In the genomic region with DNA sequence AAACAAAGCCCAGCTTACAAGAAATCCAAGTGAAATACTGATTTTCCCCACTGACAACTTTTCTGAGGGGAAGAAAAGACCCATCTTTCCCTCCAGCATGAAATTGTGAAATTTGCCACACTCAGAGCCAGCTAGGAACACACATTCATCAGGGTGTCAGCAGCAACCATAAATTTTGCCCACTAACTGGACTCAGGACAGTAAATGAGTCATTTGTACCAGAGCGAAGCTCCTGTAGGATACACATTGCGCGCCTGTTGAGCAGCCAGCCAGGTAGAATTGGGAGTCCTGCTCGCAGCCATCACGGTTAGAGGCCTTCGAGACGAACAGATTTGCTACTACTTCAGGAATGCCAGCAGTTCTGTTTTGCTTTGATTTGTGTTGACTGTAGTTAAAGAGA, we compare ENCODE assay signal across 13 cellular contexts.
DNase-seq lines count a peak whose midpoint lies in the region; ATAC-seq and TF ChIP-seq lines count a peak whose summit lies in the region.
"Had no signal": no experiment of that assay in that cellular context is flagged by ENCODE, and none has a peak within 500 bp of the region (broad histone marks: within the 10 kb centered on the region; RNA-seq: fewer than 3 reads in every experiment).

No MANE protein-coding gene starts in this region.

- peak; percentile 77 for ATAC-seq in PC-3

- H3K79me2 ChIP-seq in PC-3 (ENCODE audit: low read length): no peaks in the 10 kb centered on the region

- intact Hi-C loops in PC-3 (cut with micrococcal nuclease) (loop anchor here (5.0 kb wide), 1 partner anchor 78 kb away; no protein-coding TSS in a partner anchor), esophagus muscularis mucosa (cut with DNase I) (loop anchor here (5.0 kb wide), 1 partner anchor 262 kb away; the partner anchor contains the start of gene SRGAP1), ovary (cut with DNase I) (no loop called here)

- TF ChIP-seq POLR2A in esophagus muscularis mucosa (IDR thresholded peaks at IDR 0.05; ENCODE audit: low read depth): no peak
- no peak for TF ChIP-seq POLR2A in ovary (IDR thresholded peaks at IDR 0.05)

- H3K27ac ChIP-seq in PC-3 (ENCODE audit: low read length) (peak overlapping the region; percentile 74), esophagus muscularis mucosa (replicated peaks in 1 of 4) (peak overlapping the region; percentile 68 to 79 (median 75)), ovary (no peak overlapping the region)
- H3K27ac ChIP-seq: right atrium auricular region had no signal

- no TSS peak for BruUV-seq in PC-3 (replicated peaks; lab: Mats Ljungman, UMichigan)

- TF ChIP-seq EP300 in esophagus muscularis mucosa (IDR thresholded peaks at IDR 0.05): no peak
- TF ChIP-seq EP300 in ovary (IDR thresholded peaks at IDR 0.05): no peak

- H3K27me3 ChIP-seq in PC-3 (ENCODE audit: low read length) (no peaks in the 10 kb centered on the region), esophagus muscularis mucosa (no peaks in the 10 kb centered on the region), ovary (no peaks in the 10 kb centered on the region)
- H3K27me3 ChIP-seq: right atrium auricular region had no signal

- H3K4me3 ChIP-seq in PC-3 (ENCODE audit: low read length) (no peak overlapping the region), esophagus muscularis mucosa (peak overlapping the region in 1 of 4 donors; percentile 1), ovary (no peak overlapping the region)
- H3K4me3 ChIP-seq: right atrium auricular region had no signal

- H4K20me1 ChIP-seq in PC-3 (ENCODE audit: low read length): no peaks in the 10 kb centered on the region

- CTCF ChIA-PET in PC-3 (lab: Charles Lee): interaction anchor here (0.5 kb wide), 1 partner anchor 436 kb away, joined by 4 read pairs; no protein-coding TSS in a partner anchor

- H3K4me2 ChIP-seq in PC-3 (ENCODE audit: low read length): peak overlapping the region; percentile 67

- H3K9ac ChIP-seq in PC-3 (ENCODE audit: low read length): peak overlapping the region; percentile 16; the same call in 1 of the 2 replicates

- no peaks in the 10 kb centered on the region for H3K9me2 ChIP-seq in PC-3 (replicated peaks; ENCODE audit: low read length)

- TF ChIP-seq CTCF in PC-3 (conservative IDR thresholded peaks at IDR 0.05; ENCODE audit: low read depth, low read length): no peak
- TF ChIP-seq CTCF in esophagus muscularis mucosa (IDR thresholded peaks at IDR 0.05): no peak
- no peak for TF ChIP-seq CTCF in ovary (IDR thresholded peaks at IDR 0.05)

- H2AFZ ChIP-seq in PC-3 (ENCODE audit: low read length): no peak overlapping the region

- 62% methylated on average over 7 of the region's 7 CpGs for WGBS in esophagus muscularis mucosa
- 66 to 88% (median 82%) methylated on average over 7 of the region's 7 CpGs for WGBS in ovary, 3 donors

- peaks cover 10% of the 10 kb centered on the region for H3K36me3 ChIP-seq in PC-3 (ENCODE audit: low read depth, low read length)
- H3K36me3 ChIP-seq in esophagus muscularis mucosa: peaks cover 0 to 3% (median 0%) of the 10 kb centered on the region in 4 donors
- no peaks in the 10 kb centered on the region for H3K36me3 ChIP-seq in ovary
- H3K36me3 ChIP-seq: right atrium auricular region had no signal

- peaks cover 21% of the 10 kb centered on the region for H3F3A ChIP-seq in PC-3 (ENCODE audit: low read length, unreplicated experiment)

- H3K9me3 ChIP-seq in PC-3 (ENCODE audit: low read length) (no peaks in the 10 kb centered on the region), esophagus muscularis mucosa (no peaks in the 10 kb centered on the region), ovary (no peaks in the 10 kb centered on the region)
- H3K9me3 ChIP-seq: right atrium auricular region had no signal

- DNase-seq in AG08395 (ENCODE audit: low spot score): peak; percentile 19
- peak; percentile 91 for DNase-seq in PC-3
- DNase-seq in esophagus muscularis mucosa (ENCODE audit: extremely low spot score): no peak
- DNase-seq in ovary: peak in 3 of 5 donors; percentile 27 to 45 (median 36)
- DNase-seq in activated gamma-delta T cell treated with Interleukin-2 at 50 U/mL for 16 hours: no peak
- no peak for DNase-seq in SKM-1 (lab: John Stamatoyannopoulos, UW; ENCODE audit: unreplicated experiment)
- DNase-seq in DMS79 treated with DMSO at 0.1 percent for 48 hours (lab: John Stamatoyannopoulos, UW): no peak
- no peak for DNase-seq in activated CD4-positive, alpha-beta T cell treated with anti-CD3 and anti-CD28 coated beads, Interleukin-2, amount 50 U/mL, for 4 hours
- DNase-seq: DND-41, KG1, NCI-H2171 treated with DMSO at 0.1 percent for 48 hours, RPMI8226 had no signal

- H3K4me1 ChIP-seq in PC-3 (ENCODE audit: insufficient read depth, low read length): peaks cover 52% of the 10 kb centered on the region
- peaks cover 0 to 44% (median 31%) of the 10 kb centered on the region in 4 donors for H3K4me1 ChIP-seq in esophagus muscularis mucosa
- H3K4me1 ChIP-seq in ovary (ENCODE audit: insufficient read depth): peaks cover 3% of the 10 kb centered on the region
- H3K4me1 ChIP-seq: right atrium auricular region had no signal

- POLR2A ChIA-PET in PC-3 (lab: Charles Lee; ENCODE audit: unreplicated experiment): no interaction called here

Comparison
In these comparisons a context has a peak if more than half of its experiments do, and no peak if none do; other contexts are left out.
1. DNase-seq: peak in AG08395 (single experiment), PC-3 (single experiment) and ovary (3 of 5); none in esophagus muscularis mucosa (single experiment), activated gamma-delta T cell treated with Interleukin-2 at 50 U/mL for 16 hours (single experiment), SKM-1 (single experiment), DMS79 treated with DMSO at 0.1 percent for 48 hours (single experiment) and activated CD4-positive, alpha-beta T cell treated with anti-CD3 and anti-CD28 coated beads, Interleukin-2, amount 50 U/mL, for 4 hours (0 of 2).
2. H3K27ac ChIP-seq: peak in PC-3 (single experiment) and esophagus muscularis mucosa (4 of 4); none in ovary (0 of 2).
3. intact Hi-C loops: an anchor here in PC-3 (5.0 kb wide) and esophagus muscularis mucosa (5.0 kb wide); none called in ovary.